ENCODE assay signal across 31 cellular contexts in genomic region chr13:23550164-23550563, GRCh38. TPM values are rescaled to one million over a fixed set of nuclear protein-coding genes. Genes with fewer than 3 reads are reported as not detected.
"Had no signal": no experiment of that assay in that cellular context is flagged by ENCODE, and none has a peak within 500 bp of the region (broad histone marks: within the 10 kb centered on the region; RNA-seq: fewer than 3 reads in every experiment).

No MANE protein-coding gene starts in this region.

- H3K27ac ChIP-seq: ascending aorta, KMS-11, WERI-Rb-1 had no signal

- H3K4me3 ChIP-seq: ascending aorta had no signal

- H3K27me3 ChIP-seq: ascending aorta had no signal

- H3K9me3 ChIP-seq: ascending aorta had no signal

- H3K36me3 ChIP-seq: ascending aorta, WERI-Rb-1 had no signal

- H3K4me1 ChIP-seq: ascending aorta had no signal

- DNase-seq: activated CD4-positive, alpha-beta T cell treated with anti-CD3 and anti-CD28 coated beads for 1 hour; activated CD4-positive, alpha-beta T cell treated with anti-CD3 and anti-CD28 coated beads for 48 hours; activated CD4-positive, CD25-positive, alpha-beta regulatory T cell; activated CD8-positive, alpha-beta T cell treated with anti-CD3 and anti-CD28 coated beads for 36 hours; activated effector memory CD4-positive, alpha-beta T cell treated with anti-CD3 and anti-CD28 coated beads, Interleukin-2, amount 50 U/mL, for 16 hours; activated naive CD4-positive, alpha-beta T cell; activated naive CD4-positive, alpha-beta T cell treated with anti-CD3 and anti-CD28 coated beads, Interleukin-2, amount 50 U/mL, for 16 hours; activated naive CD8-positive, alpha-beta T cell treated with anti-CD3 and anti-CD28 coated beads for 36 hours; activated T-cell treated with anti-CD3 and anti-CD28 coated beads, Interleukin-2, amount 50 U/mL, for 1 hour; activated T-cell treated with anti-CD3 and anti-CD28 coated beads, Interleukin-2, amount 50 U/mL, for 72 hours; amniotic stem cell; caudate nucleus; MM.1S; MV-4-11; NCI-H1092; NCI-H1436 treated with DMSO at 0.1 percent for 48 hours; NCI-H1694 treated with DMSO at 0.1 percent for 48 hours; NCI-H2029; NCI-H345; NCI-H524 treated with DMSO at 0.1 percent for 48 hours; SIG-M5; T-cell; T-helper 2 cell; T-helper 9 cell; WERI-Rb-1 had no signal

- ATAC-seq: activated CD8-positive, alpha-beta T cell treated with anti-CD3 and anti-CD28 coated beads for 36 hours; activated T-cell treated with anti-CD3 and anti-CD28 coated beads, Interleukin-2, amount 50 U/mL, for 72 hours; activated T-helper 17 cell treated with anti-CD3 and anti-CD28 coated beads, Interleukin-2, amount 50 U/mL, for 72 hours; Panc1; SK-N-SH treated with all-trans-retinoic acid at 6 μM for 48 hours; T-cell had no signal

RNA-seq across cellular contexts. Expression of gene TNFRSF19, which starts 20.0 kb away (rescaled TPM):
- total RNA-seq: activated CD8-positive, alpha-beta memory T cell treated with anti-CD3 and anti-CD28 coated beads for 36 hours; activated CD8-positive, alpha-beta T cell treated with anti-CD3 and anti-CD28 coated beads for 36 hours had no signal
